ENCODE assay signal across 8 cellular contexts in the genomic region with DNA sequence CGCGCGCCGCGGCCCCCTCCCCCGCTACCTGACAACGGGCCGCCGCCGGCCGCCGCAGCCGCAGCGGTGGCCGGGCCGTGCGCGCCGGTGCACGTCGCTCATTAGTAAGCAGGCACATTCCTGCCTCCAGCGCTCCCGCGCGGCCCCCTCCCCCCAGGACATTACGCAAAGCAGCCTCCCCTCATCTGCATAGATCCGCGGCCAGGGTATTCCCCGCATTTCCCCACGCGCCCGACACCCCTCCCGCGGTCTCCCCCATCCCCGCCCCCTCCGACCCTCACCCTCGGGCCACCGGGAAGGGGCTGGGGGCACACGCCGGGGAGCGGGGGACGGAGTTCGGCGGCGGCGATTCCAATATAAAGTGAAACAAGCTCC. TPM values are rescaled to one million over a fixed set of nuclear protein-coding genes. Genes with fewer than 3 reads are reported as not detected.
DNase-seq lines count a peak whose midpoint lies in the region; ATAC-seq, FAIRE-seq and TF ChIP-seq lines count a peak whose summit lies in the region.

A gene with protein sequence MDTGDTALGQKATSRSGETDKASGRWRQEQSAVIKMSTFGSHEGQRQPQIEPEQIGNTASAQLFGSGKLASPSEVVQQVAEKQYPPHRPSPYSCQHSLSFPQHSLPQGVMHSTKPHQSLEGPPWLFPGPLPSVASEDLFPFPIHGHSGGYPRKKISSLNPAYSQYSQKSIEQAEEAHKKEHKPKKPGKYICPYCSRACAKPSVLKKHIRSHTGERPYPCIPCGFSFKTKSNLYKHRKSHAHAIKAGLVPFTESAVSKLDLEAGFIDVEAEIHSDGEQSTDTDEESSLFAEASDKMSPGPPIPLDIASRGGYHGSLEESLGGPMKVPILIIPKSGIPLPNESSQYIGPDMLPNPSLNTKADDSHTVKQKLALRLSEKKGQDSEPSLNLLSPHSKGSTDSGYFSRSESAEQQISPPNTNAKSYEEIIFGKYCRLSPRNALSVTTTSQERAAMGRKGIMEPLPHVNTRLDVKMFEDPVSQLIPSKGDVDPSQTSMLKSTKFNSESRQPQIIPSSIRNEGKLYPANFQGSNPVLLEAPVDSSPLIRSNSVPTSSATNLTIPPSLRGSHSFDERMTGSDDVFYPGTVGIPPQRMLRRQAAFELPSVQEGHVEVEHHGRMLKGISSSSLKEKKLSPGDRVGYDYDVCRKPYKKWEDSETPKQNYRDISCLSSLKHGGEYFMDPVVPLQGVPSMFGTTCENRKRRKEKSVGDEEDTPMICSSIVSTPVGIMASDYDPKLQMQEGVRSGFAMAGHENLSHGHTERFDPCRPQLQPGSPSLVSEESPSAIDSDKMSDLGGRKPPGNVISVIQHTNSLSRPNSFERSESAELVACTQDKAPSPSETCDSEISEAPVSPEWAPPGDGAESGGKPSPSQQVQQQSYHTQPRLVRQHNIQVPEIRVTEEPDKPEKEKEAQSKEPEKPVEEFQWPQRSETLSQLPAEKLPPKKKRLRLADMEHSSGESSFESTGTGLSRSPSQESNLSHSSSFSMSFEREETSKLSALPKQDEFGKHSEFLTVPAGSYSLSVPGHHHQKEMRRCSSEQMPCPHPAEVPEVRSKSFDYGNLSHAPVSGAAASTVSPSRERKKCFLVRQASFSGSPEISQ (N-terminal part only) (minus strand): TSS at position 106 of the 375 bp plus-strand sequence. CDS start 170,438 bp downstream, outside the sequence.

- H3K9me3 ChIP-seq in BLaER1, result no peaks in the 10 kb centered on the region
- peaks cover 2% of the 10 kb centered on the region for H3K9me3 ChIP-seq in trophoblast cell (ENCODE audit: insufficient read depth, low read depth, low read length)

- peaks cover 23% of the 10 kb centered on the region for H3K79me1 ChIP-seq in trophoblast cell (ENCODE audit: low read length)

- peaks cover 9% of the 10 kb centered on the region; the same call in 1 of the 2 replicates for H4K20me1 ChIP-seq in BLaER1

- peak within 1 kb of the TSS; percentile 97 for H3K27ac Mint-ChIP-seq in activated naive CD8-positive, alpha-beta T cell treated with anti-CD3 and anti-CD28 coated beads for 36 hours
- H3K27ac Mint-ChIP-seq in type B pancreatic cell, result peak within 1 kb of the TSS; percentile 98

- no peaks in the 10 kb centered on the region for H3K36me3 ChIP-seq in BLaER1
- no peaks in the 10 kb centered on the region for H3K36me3 ChIP-seq in trophoblast cell (ENCODE audit: control insufficient read depth in 1 of 2, insufficient read depth in 2 of 2, low read length in 2 of 2)

- no peak for FAIRE-seq in HTR-8/SVneo (lab: Jason Lieb, UNC)

- H2AFZ ChIP-seq in trophoblast cell (ENCODE audit: insufficient read depth, low read length, poor library complexity), result peak within 1 kb of the TSS; percentile 65

- peaks cover 45% of the 10 kb centered on the region for H3K4me1 Mint-ChIP-seq in activated naive CD8-positive, alpha-beta T cell treated with anti-CD3 and anti-CD28 coated beads for 36 hours
- H3K4me1 Mint-ChIP-seq in type B pancreatic cell (ENCODE audit: unreplicated experiment), result peaks cover 22% of the 10 kb centered on the region

- H3K27me3 Mint-ChIP-seq in activated naive CD8-positive, alpha-beta T cell treated with anti-CD3 and anti-CD28 coated beads for 36 hours, result peaks cover 5% of the 10 kb centered on the region
- peaks cover 31% of the 10 kb centered on the region for H3K27me3 Mint-ChIP-seq in type B pancreatic cell

- peak within 1 kb of the TSS; percentile 93 for H4K91ac ChIP-seq in trophoblast cell (ENCODE audit: low read depth, low read length)

- H3K79me2 ChIP-seq in trophoblast cell (ENCODE audit: control insufficient read depth, insufficient read depth, low read length, poor library complexity), result peaks cover 16% of the 10 kb centered on the region

- H3K23ac ChIP-seq in trophoblast cell (ENCODE audit: low read length), result no peak within 1 kb of the TSS

- peaks cover 47% of the 10 kb centered on the region for H3K4me1 ChIP-seq in BLaER1
- peaks cover 0 to 7% of the 10 kb centered on the region in 2 experiments for H3K4me1 ChIP-seq in trophoblast cell (ENCODE audit: control insufficient read depth in 1 of 2, insufficient read depth in 2 of 2, low read length in 2 of 2)

- no peaks in the 10 kb centered on the region for H3K9me3 Mint-ChIP-seq in activated naive CD8-positive, alpha-beta T cell treated with anti-CD3 and anti-CD28 coated beads for 36 hours
- H3K9me3 Mint-ChIP-seq in type B pancreatic cell, result no peaks in the 10 kb centered on the region

- H3K4me3 ChIP-seq in BLaER1, result peak within 1 kb of the TSS; percentile 94
- peak within 1 kb of the TSS; percentile 98 for H3K4me3 ChIP-seq in trophoblast cell (ENCODE audit: low read depth, low read length)

- peak within 1 kb of the TSS; percentile 91 for H3K4me3 Mint-ChIP-seq in activated naive CD8-positive, alpha-beta T cell treated with anti-CD3 and anti-CD28 coated beads for 36 hours
- H3K4me3 Mint-ChIP-seq in type B pancreatic cell, result peak within 1 kb of the TSS; percentile 99

- peak within 1 kb of the TSS; percentile 64 for H4K8ac ChIP-seq in trophoblast cell (ENCODE audit: low read depth, low read length)

- DNase-seq in HTR-8/SVneo (ENCODE audit: insufficient read length, low spot score) (peak; percentile 49), SW480 (ENCODE audit: low spot score) (peak; percentile 74), Right ventricle myocardium superior (peak; percentile 91), trophoblast cell (peak; percentile 87 to 88), type B pancreatic cell (ENCODE audit: extremely low spot score, unreplicated experiment) (peak; percentile 80)
- peak; percentile 88 for DNase-seq in activated naive CD8-positive, alpha-beta T cell treated with anti-CD3 and anti-CD28 coated beads for 36 hours

- H4K12ac ChIP-seq in trophoblast cell (ENCODE audit: low read depth, low read length), result peak within 1 kb of the TSS; percentile 39

- peak within 1 kb of the TSS; percentile 89 for H2BK5ac ChIP-seq in trophoblast cell (ENCODE audit: low read depth, low read length, poor library complexity)

- H2AK5ac ChIP-seq in trophoblast cell (ENCODE audit: low read length), result peak within 1 kb of the TSS; percentile 65

- no peak for TF ChIP-seq CTCF in type B pancreatic cell (conservative IDR thresholded peaks at IDR 0.05)

- H2BK12ac ChIP-seq in trophoblast cell (ENCODE audit: low read length), result peak within 1 kb of the TSS; percentile 82

- H3K14ac ChIP-seq in trophoblast cell (ENCODE audit: low read length), result peak within 1 kb of the TSS; percentile 94

- H3K9ac ChIP-seq in BLaER1 (peak within 1 kb of the TSS; percentile 97), trophoblast cell (ENCODE audit: low read length) (peak within 1 kb of the TSS; percentile 95)

- H3K4ac ChIP-seq in trophoblast cell (ENCODE audit: low read depth, low read length), result peak within 1 kb of the TSS; percentile 50

- intact Hi-C loops in Right ventricle myocardium superior (cut with DNase I), result loop anchor here (5.0 kb wide), 1 partner anchor 58 kb away; no protein-coding TSS in a partner anchor

- H3K4me2 ChIP-seq in BLaER1, result peak within 1 kb of the TSS; percentile 87
- H3K4me2 ChIP-seq in trophoblast cell (ENCODE audit: low read length), result peak within 1 kb of the TSS; percentile 100

- ATAC-seq in GM19438 (IDR thresholded peaks at IDR 0.05; ENCODE audit: low read depth, unreplicated experiment) (peak; percentile 20), Right ventricle myocardium superior (ENCODE audit: poor library complexity) (peak; percentile 43)

- H3K27ac ChIP-seq in BLaER1 (peak within 1 kb of the TSS; percentile 99), trophoblast cell (ENCODE audit: low read depth, low read length) (peak within 1 kb of the TSS; percentile 95)

- no CpG with 5 or more reads among the region's 46 CpGs for WGBS in trophoblast cell (ENCODE audit: extremely low coverage, insufficient coverage, insufficient read length)

- H3K27me3 ChIP-seq in BLaER1, result no peaks in the 10 kb centered on the region
- no peaks in the 10 kb centered on the region for H3K27me3 ChIP-seq in trophoblast cell (ENCODE audit: insufficient read depth, low read length)

- peaks cover 26% of the 10 kb centered on the region for H3K36me3 Mint-ChIP-seq in activated naive CD8-positive, alpha-beta T cell treated with anti-CD3 and anti-CD28 coated beads for 36 hours
- no peaks in the 10 kb centered on the region for H3K36me3 Mint-ChIP-seq in type B pancreatic cell

- H3K18ac ChIP-seq in trophoblast cell (ENCODE audit: low read length), result peak within 1 kb of the TSS; percentile 93

- peak within 1 kb of the TSS; percentile 92 for H2BK120ac ChIP-seq in trophoblast cell (ENCODE audit: insufficient read depth, low read length, poor library complexity)

RNA-seq across cellular contexts. Expression of the gene that starts here (rescaled TPM):
- total RNA-seq in activated naive CD8-positive, alpha-beta T cell treated with anti-CD3 and anti-CD28 coated beads for 36 hours, result 10 to 100 TPM; 27.1 to 28.8 TPM
- total RNA-seq in Right ventricle myocardium superior (12.8 TPM), type B pancreatic cell (ENCODE audit: low replicate concordance) (12.3 and 34.1 TPM in 2 replicates)
- 4.3 and 4.6 TPM in 2 replicates for polyA plus RNA-seq in trophoblast cell (2013)

Comparison
In these comparisons a context has a peak if more than half of its experiments do, and no peak if none do; other contexts are left out.
1. Peak in every context shown above with its lines: DNase-seq, ATAC-seq, H3K4me3 ChIP-seq and H3K27ac ChIP-seq.